Comparison of ENCODE assay signal across 1 cellular context in the genomic region with DNA sequence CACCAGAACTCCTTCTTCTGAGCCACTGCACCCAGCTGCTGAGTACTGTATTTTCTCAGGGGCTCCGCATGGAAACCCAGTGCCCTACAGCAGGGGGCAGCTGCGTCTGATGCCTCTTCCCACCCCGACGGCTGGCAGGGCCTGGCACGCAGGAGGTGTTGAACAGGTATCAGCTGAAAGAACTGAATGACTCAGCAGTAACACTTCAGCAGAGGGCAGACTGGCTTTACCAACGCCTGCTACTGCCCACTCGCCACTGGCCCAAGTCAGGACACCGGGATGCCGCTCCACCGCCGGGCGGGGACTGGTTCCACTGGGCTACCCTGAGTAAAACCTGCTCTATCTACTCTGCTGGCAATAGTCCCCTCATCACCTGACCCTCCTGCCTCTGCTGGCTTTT.
A peak's percentile ranks its signal among the peaks of the same experiment; 100 is the strongest.
TF ChIP-seq lines count a peak whose summit lies in the region.

No MANE protein-coding gene starts in this region.

TF ChIP-seq in IMR-90, 13 proteins besides CTCF, POLR2A, EP300 and RAD21:
- TF ChIP-seq NFE2L2 (IDR thresholded peaks at IDR 0.05; ENCODE audit: low read depth, low read length) (peak; percentile 41; the same call in 1 of the 2 replicates), CHD1 (IDR thresholded peaks at IDR 0.05; ENCODE audit: low read depth, low read length) (no peak)
